In the genomic region with DNA sequence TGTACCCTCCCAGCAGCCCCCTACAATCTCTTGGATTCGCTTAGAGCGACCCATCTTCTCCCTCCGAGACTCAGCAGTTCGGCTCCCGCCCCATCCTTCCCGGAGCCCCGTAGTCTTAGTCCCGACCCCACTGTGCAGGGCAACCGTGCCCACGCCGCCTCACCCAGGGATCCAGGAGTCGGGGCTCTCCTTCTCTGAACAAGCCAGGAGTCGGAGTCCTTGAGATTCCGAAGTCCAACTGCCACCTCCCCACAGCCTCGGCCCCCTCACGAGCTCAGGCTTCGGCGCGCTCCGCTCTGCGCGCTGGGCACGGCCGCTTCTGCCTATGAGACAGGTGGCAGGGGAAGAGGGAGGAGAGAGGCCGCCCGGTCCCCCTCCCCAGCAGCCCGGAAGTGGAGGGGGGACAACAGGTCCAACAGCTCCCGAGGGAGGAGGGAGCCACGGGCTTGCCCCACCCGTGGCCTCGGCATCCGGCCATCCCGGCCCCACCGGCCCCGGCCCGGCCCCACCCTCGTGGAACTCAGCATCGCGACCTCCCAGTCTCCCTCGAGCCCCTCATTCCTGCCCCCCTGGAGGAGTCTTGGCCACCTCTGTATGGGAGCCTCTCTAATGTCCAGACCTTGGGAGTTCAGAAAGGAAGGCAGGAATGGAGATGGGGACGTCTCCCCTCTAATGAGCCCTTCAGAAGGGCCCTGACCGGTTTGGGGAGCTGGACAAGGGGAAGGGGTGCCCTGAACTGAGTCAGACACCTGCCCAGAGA, we compare ENCODE assay signal across 1 cellular context.
A peak's percentile ranks its signal among the peaks of the same experiment; 100 is the strongest.
TF ChIP-seq lines count a peak whose summit lies in the region.

A gene (minus strand): TSS at position 321 of the 760 bp plus-strand sequence. CDS start 628 bp downstream, outside the sequence.

TF ChIP-seq in HepG2, 621 proteins besides CTCF, POLR2A, EP300 and RAD21 (continued from another document and continues in another):
- TF ChIP-seq ZNF451 (CRISPR knock-in tag; IDR thresholded peaks at IDR 0.05) (peak; percentile 3; the same call in 1 of the 2 replicates), TCF7 (IDR thresholded peaks at IDR 0.05; ENCODE audit: low read depth) (no peak), CREB1 (IDR thresholded peaks at IDR 0.05) (no peak), CREB1 (CRISPR knock-in tag; IDR thresholded peaks at IDR 0.05) (no peak), ZFP37 (CRISPR knock-in tag; IDR thresholded peaks at IDR 0.05; ENCODE audit: borderline replicate concordance) (no peak), CBX1 (IDR thresholded peaks at IDR 0.05; ENCODE audit: low read depth) (no peak), PCBP2 (optimal IDR thresholded peaks at IDR 0.05; ENCODE audit: low read depth, low read length, poor library complexity, severe bottlenecking) (no peak), CHCHD3 (CRISPR knock-in tag; IDR thresholded peaks at IDR 0.05) (peak; percentile 67; the same call in 1 of the 2 replicates), TOE1 (CRISPR knock-in tag; IDR thresholded peaks at IDR 0.05) (no peak), DNMT3B (CRISPR knock-in tag; conservative IDR thresholded peaks at IDR 0.05) (no peak), ZNF550 (CRISPR knock-in tag; IDR thresholded peaks at IDR 0.05; ENCODE audit: borderline replicate concordance) (no peak), TSC22D2 (CRISPR knock-in tag; IDR thresholded peaks at IDR 0.05; ENCODE audit: borderline replicate concordance) (no peak), NPAS2 (CRISPR knock-in tag; IDR thresholded peaks at IDR 0.05; ENCODE audit: borderline replicate concordance) (no peak), HNF4A (CRISPR knock-in tag; IDR thresholded peaks at IDR 0.05) (no peak), ZNF607 (CRISPR knock-in tag; IDR thresholded peaks at IDR 0.05; ENCODE audit: borderline replicate concordance) (no peak), RAD51 (IDR thresholded peaks at IDR 0.05; ENCODE audit: borderline replicate concordance) (no peak), ZNF20 (CRISPR knock-in tag; IDR thresholded peaks at IDR 0.05) (no peak), ZNF703 (CRISPR knock-in tag; IDR thresholded peaks at IDR 0.05; ENCODE audit: borderline replicate concordance) (no peak), ATRX (CRISPR knock-in tag; IDR thresholded peaks at IDR 0.05; ENCODE audit: borderline replicate concordance) (no peak), ZSCAN31 (CRISPR knock-in tag; IDR thresholded peaks at IDR 0.05; ENCODE audit: low read depth) (no peak), ZNF773 (CRISPR knock-in tag; IDR thresholded peaks at IDR 0.05; ENCODE audit: borderline replicate concordance) (no peak), KDM6A (CRISPR knock-in tag; IDR thresholded peaks at IDR 0.05; ENCODE audit: low read depth) (no peak), ZNF589 (CRISPR knock-in tag; conservative IDR thresholded peaks at IDR 0.05) (no peak), KLF15 (CRISPR knock-in tag; IDR thresholded peaks at IDR 0.05; ENCODE audit: borderline replicate concordance) (0 out of 2 replicates have a peak, but pooled peaks have one; percentile 13), NFKB2 (CRISPR knock-in tag; IDR thresholded peaks at IDR 0.05; ENCODE audit: borderline replicate concordance) (no peak)
- TF ChIP-seq, protein P1, sequence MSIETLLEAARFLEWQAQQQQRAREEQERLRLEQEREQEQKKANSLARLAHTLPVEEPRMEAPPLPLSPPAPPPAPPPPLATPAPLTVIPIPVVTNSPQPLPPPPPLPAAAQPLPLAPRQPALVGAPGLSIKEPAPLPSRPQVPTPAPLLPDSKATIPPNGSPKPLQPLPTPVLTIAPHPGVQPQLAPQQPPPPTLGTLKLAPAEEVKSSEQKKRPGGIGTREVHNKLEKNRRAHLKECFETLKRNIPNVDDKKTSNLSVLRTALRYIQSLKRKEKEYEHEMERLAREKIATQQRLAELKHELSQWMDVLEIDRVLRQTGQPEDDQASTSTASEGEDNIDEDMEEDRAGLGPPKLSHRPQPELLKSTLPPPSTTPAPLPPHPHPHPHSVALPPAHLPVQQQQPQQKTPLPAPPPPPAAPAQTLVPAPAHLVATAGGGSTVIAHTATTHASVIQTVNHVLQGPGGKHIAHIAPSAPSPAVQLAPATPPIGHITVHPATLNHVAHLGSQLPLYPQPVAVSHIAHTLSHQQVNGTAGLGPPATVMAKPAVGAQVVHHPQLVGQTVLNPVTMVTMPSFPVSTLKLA (IDR thresholded peaks at IDR 0.05), result no peak
- TF ChIP-seq, protein P2, sequence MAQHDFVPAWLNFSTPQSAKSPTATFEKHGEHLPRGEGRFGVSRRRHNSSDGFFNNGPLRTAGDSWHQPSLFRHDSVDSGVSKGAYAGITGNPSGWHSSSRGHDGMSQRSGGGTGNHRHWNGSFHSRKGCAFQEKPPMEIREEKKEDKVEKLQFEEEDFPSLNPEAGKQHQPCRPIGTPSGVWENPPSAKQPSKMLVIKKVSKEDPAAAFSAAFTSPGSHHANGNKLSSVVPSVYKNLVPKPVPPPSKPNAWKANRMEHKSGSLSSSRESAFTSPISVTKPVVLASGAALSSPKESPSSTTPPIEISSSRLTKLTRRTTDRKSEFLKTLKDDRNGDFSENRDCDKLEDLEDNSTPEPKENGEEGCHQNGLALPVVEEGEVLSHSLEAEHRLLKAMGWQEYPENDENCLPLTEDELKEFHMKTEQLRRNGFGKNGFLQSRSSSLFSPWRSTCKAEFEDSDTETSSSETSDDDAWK (CRISPR knock-in tag; IDR thresholded peaks at IDR 0.05), result no peak
- TF ChIP-seq, protein P3, sequence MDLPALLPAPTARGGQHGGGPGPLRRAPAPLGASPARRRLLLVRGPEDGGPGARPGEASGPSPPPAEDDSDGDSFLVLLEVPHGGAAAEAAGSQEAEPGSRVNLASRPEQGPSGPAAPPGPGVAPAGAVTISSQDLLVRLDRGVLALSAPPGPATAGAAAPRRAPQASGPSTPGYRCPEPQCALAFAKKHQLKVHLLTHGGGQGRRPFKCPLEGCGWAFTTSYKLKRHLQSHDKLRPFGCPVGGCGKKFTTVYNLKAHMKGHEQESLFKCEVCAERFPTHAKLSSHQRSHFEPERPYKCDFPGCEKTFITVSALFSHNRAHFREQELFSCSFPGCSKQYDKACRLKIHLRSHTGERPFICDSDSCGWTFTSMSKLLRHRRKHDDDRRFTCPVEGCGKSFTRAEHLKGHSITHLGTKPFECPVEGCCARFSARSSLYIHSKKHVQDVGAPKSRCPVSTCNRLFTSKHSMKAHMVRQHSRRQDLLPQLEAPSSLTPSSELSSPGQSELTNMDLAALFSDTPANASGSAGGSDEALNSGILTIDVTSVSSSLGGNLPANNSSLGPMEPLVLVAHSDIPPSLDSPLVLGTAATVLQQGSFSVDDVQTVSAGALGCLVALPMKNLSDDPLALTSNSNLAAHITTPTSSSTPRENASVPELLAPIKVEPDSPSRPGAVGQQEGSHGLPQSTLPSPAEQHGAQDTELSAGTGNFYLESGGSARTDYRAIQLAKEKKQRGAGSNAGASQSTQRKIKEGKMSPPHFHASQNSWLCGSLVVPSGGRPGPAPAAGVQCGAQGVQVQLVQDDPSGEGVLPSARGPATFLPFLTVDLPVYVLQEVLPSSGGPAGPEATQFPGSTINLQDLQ (CRISPR knock-in tag; IDR thresholded peaks at IDR 0.05), result no peak
- TF ChIP-seq, protein P4, sequence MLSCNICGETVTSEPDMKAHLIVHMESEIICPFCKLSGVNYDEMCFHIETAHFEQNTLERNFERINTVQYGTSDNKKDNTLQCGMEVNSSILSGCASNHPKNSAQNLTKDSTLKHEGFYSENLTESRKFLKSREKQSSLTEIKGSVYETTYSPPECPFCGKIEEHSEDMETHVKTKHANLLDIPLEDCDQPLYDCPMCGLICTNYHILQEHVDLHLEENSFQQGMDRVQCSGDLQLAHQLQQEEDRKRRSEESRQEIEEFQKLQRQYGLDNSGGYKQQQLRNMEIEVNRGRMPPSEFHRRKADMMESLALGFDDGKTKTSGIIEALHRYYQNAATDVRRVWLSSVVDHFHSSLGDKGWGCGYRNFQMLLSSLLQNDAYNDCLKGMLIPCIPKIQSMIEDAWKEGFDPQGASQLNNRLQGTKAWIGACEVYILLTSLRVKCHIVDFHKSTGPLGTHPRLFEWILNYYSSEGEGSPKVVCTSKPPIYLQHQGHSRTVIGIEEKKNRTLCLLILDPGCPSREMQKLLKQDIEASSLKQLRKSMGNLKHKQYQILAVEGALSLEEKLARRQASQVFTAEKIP (CRISPR knock-in tag; IDR thresholded peaks at IDR 0.05; ENCODE audit: borderline replicate concordance), result no peak
- TF ChIP-seq, protein P5, sequence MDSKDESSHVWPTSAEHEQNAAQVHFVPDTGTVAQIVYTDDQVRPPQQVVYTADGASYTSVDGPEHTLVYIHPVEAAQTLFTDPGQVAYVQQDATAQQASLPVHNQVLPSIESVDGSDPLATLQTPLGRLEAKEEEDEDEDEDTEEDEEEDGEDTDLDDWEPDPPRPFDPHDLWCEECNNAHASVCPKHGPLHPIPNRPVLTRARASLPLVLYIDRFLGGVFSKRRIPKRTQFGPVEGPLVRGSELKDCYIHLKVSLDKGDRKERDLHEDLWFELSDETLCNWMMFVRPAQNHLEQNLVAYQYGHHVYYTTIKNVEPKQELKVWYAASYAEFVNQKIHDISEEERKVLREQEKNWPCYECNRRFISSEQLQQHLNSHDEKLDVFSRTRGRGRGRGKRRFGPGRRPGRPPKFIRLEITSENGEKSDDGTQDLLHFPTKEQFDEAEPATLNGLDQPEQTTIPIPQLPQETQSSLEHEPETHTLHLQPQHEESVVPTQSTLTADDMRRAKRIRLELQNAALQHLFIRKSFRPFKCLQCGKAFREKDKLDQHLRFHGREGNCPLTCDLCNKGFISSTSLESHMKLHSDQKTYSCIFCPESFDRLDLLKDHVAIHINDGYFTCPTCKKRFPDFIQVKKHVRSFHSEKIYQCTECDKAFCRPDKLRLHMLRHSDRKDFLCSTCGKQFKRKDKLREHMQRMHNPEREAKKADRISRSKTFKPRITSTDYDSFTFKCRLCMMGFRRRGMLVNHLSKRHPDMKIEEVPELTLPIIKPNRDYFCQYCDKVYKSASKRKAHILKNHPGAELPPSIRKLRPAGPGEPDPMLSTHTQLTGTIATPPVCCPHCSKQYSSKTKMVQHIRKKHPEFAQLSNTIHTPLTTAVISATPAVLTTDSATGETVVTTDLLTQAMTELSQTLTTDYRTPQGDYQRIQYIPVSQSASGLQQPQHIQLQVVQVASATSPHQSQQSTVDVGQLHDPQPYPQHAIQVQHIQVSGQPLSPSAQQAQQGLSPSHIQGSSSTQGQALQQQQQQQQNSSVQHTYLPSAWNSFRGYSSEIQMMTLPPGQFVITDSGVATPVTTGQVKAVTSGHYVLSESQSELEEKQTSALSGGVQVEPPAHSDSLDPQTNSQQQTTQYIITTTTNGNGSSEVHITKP (CRISPR knock-in tag; IDR thresholded peaks at IDR 0.05; ENCODE audit: low read depth), result no peak
- TF ChIP-seq, protein P6, sequence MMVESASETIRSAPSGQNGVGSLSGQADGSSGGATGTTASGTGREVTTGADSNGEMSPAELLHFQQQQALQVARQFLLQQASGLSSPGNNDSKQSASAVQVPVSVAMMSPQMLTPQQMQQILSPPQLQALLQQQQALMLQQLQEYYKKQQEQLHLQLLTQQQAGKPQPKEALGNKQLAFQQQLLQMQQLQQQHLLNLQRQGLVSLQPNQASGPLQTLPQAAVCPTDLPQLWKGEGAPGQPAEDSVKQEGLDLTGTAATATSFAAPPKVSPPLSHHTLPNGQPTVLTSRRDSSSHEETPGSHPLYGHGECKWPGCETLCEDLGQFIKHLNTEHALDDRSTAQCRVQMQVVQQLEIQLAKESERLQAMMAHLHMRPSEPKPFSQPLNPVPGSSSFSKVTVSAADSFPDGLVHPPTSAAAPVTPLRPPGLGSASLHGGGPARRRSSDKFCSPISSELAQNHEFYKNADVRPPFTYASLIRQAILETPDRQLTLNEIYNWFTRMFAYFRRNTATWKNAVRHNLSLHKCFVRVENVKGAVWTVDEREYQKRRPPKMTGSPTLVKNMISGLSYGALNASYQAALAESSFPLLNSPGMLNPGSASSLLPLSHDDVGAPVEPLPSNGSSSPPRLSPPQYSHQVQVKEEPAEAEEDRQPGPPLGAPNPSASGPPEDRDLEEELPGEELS (CRISPR knock-in tag; IDR thresholded peaks at IDR 0.05), result no peak
- TF ChIP-seq, protein P7, sequence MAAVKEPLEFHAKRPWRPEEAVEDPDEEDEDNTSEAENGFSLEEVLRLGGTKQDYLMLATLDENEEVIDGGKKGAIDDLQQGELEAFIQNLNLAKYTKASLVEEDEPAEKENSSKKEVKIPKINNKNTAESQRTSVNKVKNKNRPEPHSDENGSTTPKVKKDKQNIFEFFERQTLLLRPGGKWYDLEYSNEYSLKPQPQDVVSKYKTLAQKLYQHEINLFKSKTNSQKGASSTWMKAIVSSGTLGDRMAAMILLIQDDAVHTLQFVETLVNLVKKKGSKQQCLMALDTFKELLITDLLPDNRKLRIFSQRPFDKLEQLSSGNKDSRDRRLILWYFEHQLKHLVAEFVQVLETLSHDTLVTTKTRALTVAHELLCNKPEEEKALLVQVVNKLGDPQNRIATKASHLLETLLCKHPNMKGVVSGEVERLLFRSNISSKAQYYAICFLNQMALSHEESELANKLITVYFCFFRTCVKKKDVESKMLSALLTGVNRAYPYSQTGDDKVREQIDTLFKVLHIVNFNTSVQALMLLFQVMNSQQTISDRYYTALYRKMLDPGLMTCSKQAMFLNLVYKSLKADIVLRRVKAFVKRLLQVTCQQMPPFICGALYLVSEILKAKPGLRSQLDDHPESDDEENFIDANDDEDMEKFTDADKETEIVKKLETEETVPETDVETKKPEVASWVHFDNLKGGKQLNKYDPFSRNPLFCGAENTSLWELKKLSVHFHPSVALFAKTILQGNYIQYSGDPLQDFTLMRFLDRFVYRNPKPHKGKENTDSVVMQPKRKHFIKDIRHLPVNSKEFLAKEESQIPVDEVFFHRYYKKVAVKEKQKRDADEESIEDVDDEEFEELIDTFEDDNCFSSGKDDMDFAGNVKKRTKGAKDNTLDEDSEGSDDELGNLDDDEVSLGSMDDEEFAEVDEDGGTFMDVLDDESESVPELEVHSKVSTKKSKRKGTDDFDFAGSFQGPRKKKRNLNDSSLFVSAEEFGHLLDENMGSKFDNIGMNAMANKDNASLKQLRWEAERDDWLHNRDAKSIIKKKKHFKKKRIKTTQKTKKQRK (IDR thresholded peaks at IDR 0.05; ENCODE audit: low read length), result no peak
- TF ChIP-seq, protein P8, sequence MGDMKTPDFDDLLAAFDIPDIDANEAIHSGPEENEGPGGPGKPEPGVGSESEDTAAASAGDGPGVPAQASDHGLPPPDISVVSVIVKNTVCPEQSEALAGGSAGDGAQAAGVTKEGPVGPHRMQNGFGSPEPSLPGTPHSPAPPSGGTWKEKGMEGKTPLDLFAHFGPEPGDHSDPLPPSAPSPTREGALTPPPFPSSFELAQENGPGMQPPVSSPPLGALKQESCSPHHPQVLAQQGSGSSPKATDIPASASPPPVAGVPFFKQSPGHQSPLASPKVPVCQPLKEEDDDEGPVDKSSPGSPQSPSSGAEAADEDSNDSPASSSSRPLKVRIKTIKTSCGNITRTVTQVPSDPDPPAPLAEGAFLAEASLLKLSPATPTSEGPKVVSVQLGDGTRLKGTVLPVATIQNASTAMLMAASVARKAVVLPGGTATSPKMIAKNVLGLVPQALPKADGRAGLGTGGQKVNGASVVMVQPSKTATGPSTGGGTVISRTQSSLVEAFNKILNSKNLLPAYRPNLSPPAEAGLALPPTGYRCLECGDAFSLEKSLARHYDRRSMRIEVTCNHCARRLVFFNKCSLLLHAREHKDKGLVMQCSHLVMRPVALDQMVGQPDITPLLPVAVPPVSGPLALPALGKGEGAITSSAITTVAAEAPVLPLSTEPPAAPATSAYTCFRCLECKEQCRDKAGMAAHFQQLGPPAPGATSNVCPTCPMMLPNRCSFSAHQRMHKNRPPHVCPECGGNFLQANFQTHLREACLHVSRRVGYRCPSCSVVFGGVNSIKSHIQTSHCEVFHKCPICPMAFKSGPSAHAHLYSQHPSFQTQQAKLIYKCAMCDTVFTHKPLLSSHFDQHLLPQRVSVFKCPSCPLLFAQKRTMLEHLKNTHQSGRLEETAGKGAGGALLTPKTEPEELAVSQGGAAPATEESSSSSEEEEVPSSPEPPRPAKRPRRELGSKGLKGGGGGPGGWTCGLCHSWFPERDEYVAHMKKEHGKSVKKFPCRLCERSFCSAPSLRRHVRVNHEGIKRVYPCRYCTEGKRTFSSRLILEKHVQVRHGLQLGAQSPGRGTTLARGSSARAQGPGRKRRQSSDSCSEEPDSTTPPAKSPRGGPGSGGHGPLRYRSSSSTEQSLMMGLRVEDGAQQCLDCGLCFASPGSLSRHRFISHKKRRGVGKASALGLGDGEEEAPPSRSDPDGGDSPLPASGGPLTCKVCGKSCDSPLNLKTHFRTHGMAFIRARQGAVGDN (CRISPR knock-in tag; IDR thresholded peaks at IDR 0.05), result peak; percentile 73
